2 cellular contexts compared by ENCODE assay signal in genomic region chr21:36482673-36483072, GRCh38.
TF ChIP-seq lines count a peak whose summit lies in the region.

No MANE protein-coding gene starts in this region.

TF ChIP-seq in HepG2, 621 proteins besides CTCF, POLR2A, EP300 and RAD21 (continues in another document):
- TF ChIP-seq BCL6 (CRISPR knock-in tag; IDR thresholded peaks at IDR 0.05) (peak; percentile 47; the same call in 1 of the 2 replicates), ATM (IDR thresholded peaks at IDR 0.05; ENCODE audit: borderline replicate concordance) (no peak), ZNF468 (CRISPR knock-in tag; IDR thresholded peaks at IDR 0.05) (no peak), ARID5B (CRISPR knock-in tag; IDR thresholded peaks at IDR 0.05) (peak; percentile 29; the same call in 1 of the 2 replicates), SMC3 (IDR thresholded peaks at IDR 0.05; ENCODE audit: low read length) (no peak), NR2F6 (IDR thresholded peaks at IDR 0.05) (peak; percentile 37; the same call in 1 of the 2 replicates), NR2F6 (CRISPR knock-in tag; IDR thresholded peaks at IDR 0.05) (no peak), SOX6 (IDR thresholded peaks at IDR 0.05) (no peak), SOX6 (CRISPR knock-in tag; IDR thresholded peaks at IDR 0.05) (peak; percentile 73), CHD2 (IDR thresholded peaks at IDR 0.05; ENCODE audit: low read depth, low read length) (no peak), SOX5 (CRISPR knock-in tag; IDR thresholded peaks at IDR 0.05; ENCODE audit: borderline replicate concordance) (peak; percentile 87), SNAPC4 (CRISPR knock-in tag; IDR thresholded peaks at IDR 0.05) (no peak), ZFX (CRISPR knock-in tag; IDR thresholded peaks at IDR 0.05; ENCODE audit: low read depth) (no peak), LBX2 (CRISPR knock-in tag; IDR thresholded peaks at IDR 0.05; ENCODE audit: borderline replicate concordance) (no peak), FOXK1 (CRISPR knock-in tag; IDR thresholded peaks at IDR 0.05; ENCODE audit: borderline replicate concordance, low read depth) (no peak), SOX13 (IDR thresholded peaks at IDR 0.05) (peak; percentile 86), SOX13 (CRISPR knock-in tag; conservative IDR thresholded peaks at IDR 0.05 in 1 of 2, IDR thresholded peaks at IDR 0.05 in 1 of 2) (peak in 1 of 2 experiments; percentile 92; a peak in 2 of 4 replicates), FOXK2 (IDR thresholded peaks at IDR 0.05) (no peak), ZSCAN29 (CRISPR knock-in tag; conservative IDR thresholded peaks at IDR 0.05) (no peak), RARA (CRISPR knock-in tag; IDR thresholded peaks at IDR 0.05) (peak; percentile 49; the same call in 1 of the 2 replicates), XBP1 (CRISPR knock-in tag; IDR thresholded peaks at IDR 0.05) (no peak), MEIS1 (CRISPR knock-in tag; IDR thresholded peaks at IDR 0.05; ENCODE audit: borderline replicate concordance) (no peak), IKZF1 (IDR thresholded peaks at IDR 0.05) (no peak)

TF ChIP-seq in endothelial cell of umbilical vein, 7 proteins besides CTCF, POLR2A, EP300 and RAD21:
- TF ChIP-seq POLR2AphosphoS5 (IDR thresholded peaks at IDR 0.05; ENCODE audit: insufficient read depth, low read depth, low read length) (no peak), MYC (IDR thresholded peaks at IDR 0.05; ENCODE audit: low read depth, low read length) (no peak), MAX (IDR thresholded peaks at IDR 0.05; ENCODE audit: insufficient read depth, insufficient read length) (no peak), GATA2 (IDR thresholded peaks at IDR 0.05; ENCODE audit: insufficient read depth, insufficient read length, low read depth, low read length) (no peak)
